Comparison of ENCODE assay signal across 13 cellular contexts in the genomic region with DNA sequence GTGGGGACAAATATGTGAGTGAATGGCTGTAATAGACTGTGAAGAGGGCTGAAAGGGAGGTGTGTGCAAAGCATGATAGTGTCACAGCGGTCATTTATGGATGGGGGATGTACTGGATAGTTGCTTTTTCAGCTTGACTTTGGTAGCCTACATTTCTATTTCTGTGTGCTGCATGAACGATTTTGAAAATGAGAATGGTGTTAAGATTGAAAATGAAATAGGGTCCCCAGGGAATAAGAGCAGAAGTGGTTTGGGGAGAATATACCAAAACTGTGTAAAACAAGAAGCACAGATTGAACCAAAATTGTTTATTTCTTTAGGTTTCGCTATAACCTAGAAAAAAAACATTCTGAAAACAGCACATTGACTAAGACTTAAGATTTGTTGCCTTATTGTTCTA. TPM values are rescaled to one million over a fixed set of nuclear protein-coding genes. Genes with fewer than 3 reads are reported as not detected.
A peak's percentile ranks its signal among the peaks of the same experiment; 100 is the strongest.
DNase-seq lines count a peak whose midpoint lies in the region; ATAC-seq and TF ChIP-seq lines count a peak whose summit lies in the region.
"Had no signal": no experiment of that assay in that cellular context is flagged by ENCODE, and none has a peak within 500 bp of the region (broad histone marks: within the 10 kb centered on the region; RNA-seq: fewer than 3 reads in every experiment).

No MANE protein-coding gene starts in this region.

- in situ Hi-C loops in GM13977 (cut with MboI; ENCODE audit: low pct_unique_long_range_greater_than_20kb, low sequenced_read_pairs, unreplicated experiment) = loop anchor here (25.0 kb wide), 1 partner anchor 669 kb away; no protein-coding TSS in a partner anchor
- in situ Hi-C loops in G401 (cut with HindIII; ENCODE audit: low sequenced_read_pairs) = no loop called here

- no peak for TF ChIP-seq CTCF in GM13977 (IDR thresholded peaks at IDR 0.05; ENCODE audit: extremely low read depth, insufficient read depth, missing control alignments)

- DNase-seq in GM13977 (ENCODE audit: low spot score) (peak; percentile 31), NK-92 (lab: John Stamatoyannopoulos, UW; ENCODE audit: unreplicated experiment) (no peak), G401 (ENCODE audit: low spot score) (no peak), OCI-M2 (lab: John Stamatoyannopoulos, UW; ENCODE audit: unreplicated experiment) (no peak), anterior cingulate cortex (lab: John Stamatoyannopoulos, UW) (no peak)
- DNase-seq: mesenchymal stem cell; psoas muscle; stimulated activated CD4-positive, alpha-beta T cell treated with anti-CD3 and anti-CD28 coated beads, Interleukin-4, amount 100 ng/mL, for 1 hour had no signal

- ATAC-seq in GM19452 (IDR thresholded peaks at IDR 0.05; ENCODE audit: unreplicated experiment) = peak; percentile 48
- peak; percentile 57 for ATAC-seq in HG02798 (IDR thresholded peaks at IDR 0.05; ENCODE audit: poor library complexity, unreplicated experiment)
- peak; percentile 70 for ATAC-seq in HG03439 (IDR thresholded peaks at IDR 0.05; ENCODE audit: unreplicated experiment)
- ATAC-seq: psoas muscle, Right ventricle myocardium inferior had no signal

RNA-seq across cellular contexts. Expression of gene CLNK, which starts 58.8 kb away (rescaled TPM):
- total RNA-seq in G401 (2014; rRNA removed; shearing (Covaris generic)) = not detected in 2 replicates
- total RNA-seq: MCF 10A, Right ventricle myocardium inferior had no signal
